ENCODE assay signal across 8 cellular contexts in genomic region chrX:153922932-153923857, GRCh38. TPM values are rescaled to one million over a fixed set of nuclear protein-coding genes. Genes with fewer than 3 reads are reported as not detected.
DNase-seq lines count a peak whose midpoint lies in the region; TF ChIP-seq lines count a peak whose summit lies in the region.

No MANE protein-coding gene starts in this region.

- H3K27ac ChIP-seq in left ventricle myocardium inferior (replicated peaks) = peak overlapping the region; percentile 97
- H3K27ac ChIP-seq in stomach = peak overlapping the region in 3 of 5 donors; percentile 27 to 98 (median 42)

- H3K4me1 ChIP-seq in left ventricle myocardium inferior (peaks cover 63% of the 10 kb centered on the region), stomach (peaks cover 7 to 52% (median 48%) of the 10 kb centered on the region in 4 donors)

- no peak for TF ChIP-seq EP300 in stomach (IDR thresholded peaks at IDR 0.05)

- intact Hi-C loops in left ventricle myocardium inferior (cut with micrococcal nuclease) = no loop called here
- intact Hi-C loops in stomach (cut with DNase I; ENCODE audit: low total_unique reads) = no loop called here

- 49 to 68% (median 55%) methylated on average over 15 to 25 of the region's 25 CpGs for WGBS in stomach, 5 donors

- peak; percentile 61 for TF ChIP-seq CTCF in LNCaP clone FGC (IDR thresholded peaks at IDR 0.05; ENCODE audit: control insufficient read depth, extremely low read depth, insufficient read depth)
- peak; percentile 68 for TF ChIP-seq CTCF in left ventricle myocardium inferior (IDR thresholded peaks at IDR 0.05; ENCODE audit: borderline replicate concordance)
- TF ChIP-seq CTCF in stomach (IDR thresholded peaks at IDR 0.05) = peak in 4 of 7 experiments; percentile 23 to 48 (median 38)

- H3K4me1 Mint-ChIP-seq in activated naive CD8-positive, alpha-beta T cell treated with anti-CD3 and anti-CD28 coated beads for 36 hours = peaks cover 12% of the 10 kb centered on the region

- DNase-seq in Daoy (ENCODE audit: low read depth) = peak; percentile 59
- no peak for DNase-seq in LNCaP clone FGC (ENCODE audit: low read depth)
- DNase-seq in activated naive CD8-positive, alpha-beta T cell treated with anti-CD3 and anti-CD28 coated beads for 36 hours = no peak
- peak; percentile 79 for DNase-seq in left ventricle myocardium inferior
- DNase-seq in stomach = peak; percentile 88
- DNase-seq in ecto neural progenitor cell (ENCODE audit: low spot score) = no peak
- no peak for DNase-seq in stimulated activated naive CD4-positive, alpha-beta T cell treated with Interleukin-2 at 50 U/mL for 16 hours (lab: John Stamatoyannopoulos, UW)
- no peak for DNase-seq in LoVo (ENCODE audit: low spot score)

- H3K9me3 Mint-ChIP-seq in activated naive CD8-positive, alpha-beta T cell treated with anti-CD3 and anti-CD28 coated beads for 36 hours = no peaks in the 10 kb centered on the region

- H3K4me3 Mint-ChIP-seq in activated naive CD8-positive, alpha-beta T cell treated with anti-CD3 and anti-CD28 coated beads for 36 hours = peak overlapping the region; percentile 94

- H3K27me3 ChIP-seq in left ventricle myocardium inferior (ENCODE audit: low read depth) (no peaks in the 10 kb centered on the region), stomach (peaks cover 0 to 21% (median 0%) of the 10 kb centered on the region in 3 donors)

- H3K4me3 ChIP-seq in LNCaP clone FGC (ENCODE audit: low read depth, low read length) (no peak overlapping the region), left ventricle myocardium inferior (no peak overlapping the region), stomach (peak overlapping the region in 1 of 4 donors; percentile 9)

- peaks cover 30% of the 10 kb centered on the region for H3K36me3 Mint-ChIP-seq in activated naive CD8-positive, alpha-beta T cell treated with anti-CD3 and anti-CD28 coated beads for 36 hours

- H3K27ac Mint-ChIP-seq in activated naive CD8-positive, alpha-beta T cell treated with anti-CD3 and anti-CD28 coated beads for 36 hours = peak overlapping the region; percentile 97

- TF ChIP-seq POLR2A in stomach (IDR thresholded peaks at IDR 0.05) = no peak

- H3K9me3 ChIP-seq in left ventricle myocardium inferior (replicated peaks) (no peaks in the 10 kb centered on the region), stomach (no peaks in the 10 kb centered on the region)

- no peaks in the 10 kb centered on the region for H3K36me3 ChIP-seq in left ventricle myocardium inferior
- H3K36me3 ChIP-seq in stomach = peaks cover 0 to 13% (median 0%) of the 10 kb centered on the region in 4 donors

- no peaks in the 10 kb centered on the region for H3K27me3 Mint-ChIP-seq in activated naive CD8-positive, alpha-beta T cell treated with anti-CD3 and anti-CD28 coated beads for 36 hours

RNA-seq across cellular contexts. Expression of gene ARHGAP4, which starts 2.9 kb away (rescaled TPM):
- total RNA-seq in Daoy (2014; rRNA removed; shearing (Covaris generic)) = 2.2 and 2.6 TPM in 2 replicates
- total RNA-seq in activated naive CD8-positive, alpha-beta T cell treated with anti-CD3 and anti-CD28 coated beads for 36 hours = 100 to 1,000 TPM; 112 to 123 TPM
- total RNA-seq in left ventricle myocardium inferior (10.0 TPM), stomach (10 to 100 TPM; 18.5 to 93.9 (median 67.7) TPM)
- 10 to 100 TPM; 24.9 to 35.5 (median 25.2) TPM for polyA plus RNA-seq in stomach

RNA-seq across cellular contexts. Expression of gene NAA10, which starts 11.6 kb away (rescaled TPM):
- 85.9 and 128 TPM in 2 replicates for total RNA-seq in Daoy (2014; rRNA removed; shearing (Covaris generic))
- 100 to 1,000 TPM; 150 to 153 TPM for total RNA-seq in activated naive CD8-positive, alpha-beta T cell treated with anti-CD3 and anti-CD28 coated beads for 36 hours
- 67.1 TPM for total RNA-seq in left ventricle myocardium inferior
- total RNA-seq in stomach = 10 to 100 TPM; 23.2 to 63.8 (median 35.6) TPM
- 100 to 1,000 TPM; 114 to 161 (median 125) TPM for polyA plus RNA-seq in stomach

RNA-seq across cellular contexts. Expression of gene AVPR2, which starts 18.7 kb away (rescaled TPM):
- 1.1 TPM in 1 of 2 replicates, not detected in the other for total RNA-seq in Daoy (2014; rRNA removed; shearing (Covaris generic))
- total RNA-seq in activated naive CD8-positive, alpha-beta T cell treated with anti-CD3 and anti-CD28 coated beads for 36 hours = not detected
- 3.1 TPM for total RNA-seq in left ventricle myocardium inferior
- under 1 TPM in 1 of 5 donors, not detected in 4; 0.37 TPM for total RNA-seq in stomach
- polyA plus RNA-seq in stomach = 1 to 10 TPM in 2 of 3 donors, under 1 TPM in 1; 0.19 to 1.4 (median 1.1) TPM

RNA-seq across cellular contexts. Expression of gene RENBP, which starts 21.2 kb away (rescaled TPM):
- total RNA-seq in Daoy (2014; rRNA removed; shearing (Covaris generic)) = 0.11 and 0.18 TPM in 2 replicates
- total RNA-seq in activated naive CD8-positive, alpha-beta T cell treated with anti-CD3 and anti-CD28 coated beads for 36 hours = 10 to 100 TPM; 15.2 to 15.7 TPM
- total RNA-seq in left ventricle myocardium inferior = 7.5 TPM
- total RNA-seq in stomach = 1 to 10 TPM in 2 of 5 donors, not detected in 3; 2.3 to 8.3 TPM
- polyA plus RNA-seq in stomach = 10 to 100 TPM in 1 of 3 donors, 1 to 10 TPM in 2; 4.4 to 12.7 (median 8.1) TPM

RNA-seq across cellular contexts. Expression of gene L1CAM, which starts 37.2 kb away (rescaled TPM):
- 7.4 and 8.3 TPM in 2 replicates for total RNA-seq in Daoy (2014; rRNA removed; shearing (Covaris generic))
- under 1 TPM; 0.16 to 0.29 TPM for total RNA-seq in activated naive CD8-positive, alpha-beta T cell treated with anti-CD3 and anti-CD28 coated beads for 36 hours
- total RNA-seq in left ventricle myocardium inferior (4.0 TPM), stomach (10 to 100 TPM in 1 of 5 donors, 1 to 10 TPM in 3, under 1 TPM in 1; under 0.01 to 19.1 (median 2.8) TPM)
- polyA plus RNA-seq in stomach = 1 to 10 TPM in 1 of 3 donors, under 1 TPM in 2; 0.62 to 3.1 (median 0.76) TPM

Comparison
In these comparisons a context has a peak if more than half of its experiments do, and no peak if none do; other contexts are left out.
1. DNase-seq: peak in Daoy (single experiment), left ventricle myocardium inferior (single experiment) and stomach (single experiment); none in LNCaP clone FGC (single experiment), activated naive CD8-positive, alpha-beta T cell treated with anti-CD3 and anti-CD28 coated beads for 36 hours (single experiment), ecto neural progenitor cell (single experiment), stimulated activated naive CD4-positive, alpha-beta T cell treated with Interleukin-2 at 50 U/mL for 16 hours (single experiment) and LoVo (single experiment).
2. Peak in every context shown above with its lines, with median percentiles within 50 percentile points of each other: CTCF ChIP-seq.